ENCODE assay signal across 19 cellular contexts in genomic region chr15:62348119-62348518, GRCh38. TPM values are rescaled to one million over a fixed set of nuclear protein-coding genes. Genes with fewer than 3 reads are reported as not detected.
DNase-seq lines count a peak whose midpoint lies in the region; ATAC-seq and TF ChIP-seq lines count a peak whose summit lies in the region.
"Had no signal": no experiment of that assay in that cellular context is flagged by ENCODE, and none has a peak within 500 bp of the region (broad histone marks: within the 10 kb centered on the region; RNA-seq: fewer than 3 reads in every experiment).

No MANE protein-coding gene starts in this region.

- H3K27ac Mint-ChIP-seq in type B pancreatic cell = peak overlapping the region; percentile 44
- no peak overlapping the region for H3K27ac Mint-ChIP-seq in MCF 10A (ENCODE audit: low read depth, unreplicated experiment)
- H3K27ac Mint-ChIP-seq: CD8-positive, alpha-beta memory T cell had no signal

- CTCF ChIA-PET in MCF 10A (lab: Yijun Ruan, JAX) = interaction anchor here (0.6 kb wide), 1 partner anchor 697 kb away, joined by 4 read pairs; no protein-coding TSS in a partner anchor

- no peak overlapping the region for H3K4me3 ChIP-seq in left ventricle myocardium inferior
- H3K4me3 ChIP-seq: HAP-1, MG63 had no signal

- no peaks in the 10 kb centered on the region for H3K36me3 Mint-ChIP-seq in type B pancreatic cell
- H3K36me3 Mint-ChIP-seq in MCF 10A (ENCODE audit: insufficient read depth, unreplicated experiment) = no peaks in the 10 kb centered on the region

- H3K36me3 ChIP-seq in left ventricle myocardium inferior = no peaks in the 10 kb centered on the region
- H3K36me3 ChIP-seq: BE2C, HAP-1, MG63 had no signal

- no peak for TF ChIP-seq CTCF in type B pancreatic cell (conservative IDR thresholded peaks at IDR 0.05)
- no peak for TF ChIP-seq CTCF in MCF 10A (IDR thresholded peaks at IDR 0.05; ENCODE audit: unreplicated experiment)
- no peak for TF ChIP-seq CTCF in left ventricle myocardium inferior (IDR thresholded peaks at IDR 0.05; ENCODE audit: borderline replicate concordance)

- H3K4me1 Mint-ChIP-seq in type B pancreatic cell (ENCODE audit: unreplicated experiment) (peaks cover 12% of the 10 kb centered on the region), MCF 10A (ENCODE audit: insufficient read depth, unreplicated experiment) (peaks cover 7% of the 10 kb centered on the region)

- no peak overlapping the region for H3K27ac ChIP-seq in left ventricle myocardium inferior (replicated peaks)
- H3K27ac ChIP-seq: 22Rv1, KMS-11 had no signal

- ATAC-seq in left colon = peak; percentile 41

- peaks cover 4% of the 10 kb centered on the region for H3K27me3 ChIP-seq in left ventricle myocardium inferior (ENCODE audit: low read depth)
- H3K27me3 ChIP-seq: BE2C, MG63 had no signal

- H3K4me3 Mint-ChIP-seq in type B pancreatic cell (no peak overlapping the region), MCF 10A (ENCODE audit: unreplicated experiment) (no peak overlapping the region)

- peaks cover 4% of the 10 kb centered on the region for H3K27me3 Mint-ChIP-seq in type B pancreatic cell
- H3K27me3 Mint-ChIP-seq in MCF 10A (ENCODE audit: insufficient read depth, unreplicated experiment) = peaks cover 8% of the 10 kb centered on the region

- BruUV-seq in MCF 10A (replicated peaks; lab: Mats Ljungman, UMichigan) = no TSS peak

- POLR2A ChIA-PET in MCF 10A (lab: Yijun Ruan, JAX) = no interaction called here

- intact Hi-C loops in left colon (cut with DNase I, micrococcal nuclease) (no loop called here), MCF 10A (cut with micrococcal nuclease) (no loop called here), left ventricle myocardium inferior (cut with micrococcal nuclease) (no loop called here)

- H3K9me3 Mint-ChIP-seq in type B pancreatic cell = peaks cover 5% of the 10 kb centered on the region
- H3K9me3 Mint-ChIP-seq in MCF 10A (ENCODE audit: unreplicated experiment) = no peaks in the 10 kb centered on the region

- DNase-seq in NOMO-1 treated with DMSO at 0.1 percent for 48 hours (lab: John Stamatoyannopoulos, UW; ENCODE audit: unreplicated experiment) (peak; percentile 22), NOMO-1 treated with dmso at 0.1 percent for 144 hours (lab: John Stamatoyannopoulos, UW; ENCODE audit: unreplicated experiment) (no peak), SIG-M5 (lab: John Stamatoyannopoulos, UW) (peak; percentile 17), left colon (no peak), type B pancreatic cell (ENCODE audit: extremely low spot score, unreplicated experiment) (no peak), MCF 10A (ENCODE audit: unreplicated experiment) (no peak), NCI-H2081 treated with DMSO at 0.1 percent for 48 hours (lab: John Stamatoyannopoulos, UW) (no peak), left ventricle myocardium inferior (no peak)
- DNase-seq: BE2C; CD8-positive, alpha-beta memory T cell; DMS79 treated with DMSO at 0.1 percent for 48 hours; MG63; NCI-H187; NCI-H345; NCI-H69; SHP77 had no signal

- H3K4me1 ChIP-seq in left ventricle myocardium inferior = no peaks in the 10 kb centered on the region
- H3K4me1 ChIP-seq: BE2C, HAP-1 had no signal

- H3K9me3 ChIP-seq in left ventricle myocardium inferior (replicated peaks) = peaks cover 7% of the 10 kb centered on the region
- H3K9me3 ChIP-seq: BE2C, HAP-1, MG63 had no signal

RNA-seq across cellular contexts. Expression of gene TLN2, which starts 42.2 kb away (rescaled TPM):
- total RNA-seq in left colon (10 to 100 TPM; 38.5 to 67.9 TPM), type B pancreatic cell (ENCODE audit: low replicate concordance) (27.9 and 44.3 TPM in 2 replicates), MCF 10A (2022) (18.2 and 39.7 TPM in 2 replicates), left ventricle myocardium inferior (39.6 TPM)

Comparison
In these comparisons a context has a peak if more than half of its experiments do, and no peak if none do; other contexts are left out.
1. DNase-seq: peak in NOMO-1 treated with DMSO at 0.1 percent for 48 hours (single experiment) and SIG-M5 (single experiment); none in NOMO-1 treated with dmso at 0.1 percent for 144 hours (single experiment), left colon (0 of 2), type B pancreatic cell (single experiment), MCF 10A (single experiment), NCI-H2081 treated with DMSO at 0.1 percent for 48 hours (single experiment) and left ventricle myocardium inferior (single experiment).